ENCODE assay signal across 12 cellular contexts in the genomic region with DNA sequence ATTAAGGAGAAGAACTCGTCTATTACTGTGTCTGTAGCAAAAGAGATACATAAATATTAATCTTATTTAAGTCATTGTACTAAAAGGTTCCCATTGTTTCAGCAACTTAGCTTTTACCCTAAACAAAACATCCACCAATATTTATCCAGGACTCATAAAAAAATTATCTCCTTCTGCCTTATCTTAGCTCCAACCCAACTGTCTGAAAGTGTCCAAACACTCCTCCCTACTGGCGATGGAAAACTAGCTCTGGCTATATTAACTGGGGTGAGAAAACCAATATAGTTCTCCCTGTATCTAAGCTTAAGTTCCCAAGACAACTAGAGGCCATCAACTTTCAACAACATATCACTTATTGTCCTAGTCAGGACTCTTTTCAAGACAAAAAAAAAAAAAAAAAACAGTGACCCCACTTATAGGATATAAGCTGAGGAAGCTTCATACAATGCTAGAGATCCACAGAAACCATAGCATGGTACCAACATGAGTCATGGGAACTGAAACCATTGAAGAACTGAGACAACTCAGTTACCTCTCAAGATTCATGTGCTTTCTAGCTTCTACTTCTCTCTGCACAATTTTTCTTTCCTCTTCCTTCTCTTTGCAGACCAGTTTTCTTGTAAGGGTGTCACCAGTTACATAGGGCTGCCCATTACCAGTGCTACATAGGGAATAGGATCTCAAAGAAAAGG.
DNase-seq lines count a peak whose midpoint lies in the region; ATAC-seq, FAIRE-seq and TF ChIP-seq lines count a peak whose summit lies in the region.
"Had no signal": no experiment of that assay in that cellular context is flagged by ENCODE, and none has a peak within 500 bp of the region (broad histone marks: within the 10 kb centered on the region; RNA-seq: fewer than 3 reads in every experiment).

No MANE protein-coding gene starts in this region.

- no peak overlapping the region for H3K4me3 Mint-ChIP-seq in endodermal cell

- no peak for TF ChIP-seq CTCF in bronchial epithelial cell (IDR thresholded peaks at IDR 0.05; ENCODE audit: insufficient read depth, low read length, severe bottlenecking)
- no peak for TF ChIP-seq CTCF in endodermal cell (conservative IDR thresholded peaks at IDR 0.05)

- H3K9ac ChIP-seq in endodermal cell (ENCODE audit: extremely low read depth, low read length, poor library complexity, severe bottlenecking): no peak overlapping the region

- no peaks in the 10 kb centered on the region for H3K27me3 ChIP-seq in bronchial epithelial cell (ENCODE audit: control insufficient read depth, insufficient read depth, low read length)
- H3K27me3 ChIP-seq in endodermal cell (ENCODE audit: control insufficient read depth, insufficient read depth, low read length, poor library complexity, severe bottlenecking): no peaks in the 10 kb centered on the region
- H3K27me3 ChIP-seq in effector memory CD4-positive, alpha-beta T cell (replicated peaks; ENCODE audit: control insufficient read depth, insufficient read depth, low read length, poor library complexity, severe bottlenecking): no peaks in the 10 kb centered on the region
- H3K27me3 ChIP-seq: right lobe of liver had no signal

- intact Hi-C loops in cardiac septum (cut with DNase I): no loop called here

- H3K36me3 ChIP-seq in bronchial epithelial cell (ENCODE audit: control insufficient read depth, insufficient read depth, low read length) (no peaks in the 10 kb centered on the region), endodermal cell (ENCODE audit: control insufficient read depth, insufficient read depth, low read length) (no peaks in the 10 kb centered on the region)
- H3K36me3 ChIP-seq in effector memory CD4-positive, alpha-beta T cell (ENCODE audit: control insufficient read depth, insufficient read depth, low read length): no peaks in the 10 kb centered on the region
- H3K36me3 ChIP-seq: right lobe of liver had no signal

- no peaks in the 10 kb centered on the region for H3K4me1 Mint-ChIP-seq in endodermal cell

- H3K27ac ChIP-seq in endodermal cell (ENCODE audit: low read depth, low read length): no peak overlapping the region
- no peak overlapping the region for H3K27ac ChIP-seq in effector memory CD4-positive, alpha-beta T cell (ENCODE audit: insufficient read depth, low read length, poor library complexity, severe bottlenecking)
- H3K27ac ChIP-seq: right lobe of liver had no signal

- no peaks in the 10 kb centered on the region for H3K4me1 ChIP-seq in endodermal cell (ENCODE audit: control insufficient read depth, insufficient read depth, low read length)
- peaks cover 19% of the 10 kb centered on the region for H3K4me1 ChIP-seq in effector memory CD4-positive, alpha-beta T cell (ENCODE audit: control insufficient read depth, insufficient read depth, low read length, poor library complexity, severe bottlenecking)
- H3K4me1 ChIP-seq: right lobe of liver had no signal

- DNase-seq in bronchial epithelial cell (ENCODE audit: low read depth) (peak; percentile 61), endodermal cell (no peak), cardiac septum (ENCODE audit: low spot score) (no peak), NCI-H2081 treated with DMSO at 0.1 percent for 48 hours (lab: John Stamatoyannopoulos, UW) (no peak)
- DNase-seq in effector memory CD4-positive, alpha-beta T cell: no peak
- DNase-seq: activated gamma-delta T cell, glutamatergic neuron, NCI-H774, right lobe of liver had no signal

- no peaks in the 10 kb centered on the region for H3K9me3 Mint-ChIP-seq in endodermal cell

- no peak for FAIRE-seq in bronchial epithelial cell (lab: Jason Lieb, UNC)

- H3K36me3 Mint-ChIP-seq in endodermal cell (ENCODE audit: low read depth): no peaks in the 10 kb centered on the region

- ATAC-seq in GM18858 (IDR thresholded peaks at IDR 0.05; ENCODE audit: unreplicated experiment) (peak; percentile 80), GM21515 (IDR thresholded peaks at IDR 0.05; ENCODE audit: unreplicated experiment) (peak; percentile 86), HG03378 (IDR thresholded peaks at IDR 0.05; ENCODE audit: unreplicated experiment) (peak; percentile 87)
- ATAC-seq: right lobe of liver had no signal

- 97% methylated on average over 2 of the region's 2 CpGs; no CpG with 5 or more reads in 1 of the 2 experiments for WGBS in endodermal cell (ENCODE audit: insufficient coverage in 1 of 2, insufficient read length in 1 of 2), 2 experiments

- H3K4me3 ChIP-seq in bronchial epithelial cell (ENCODE audit: low read depth, low read length) (no peak overlapping the region), endodermal cell (ENCODE audit: low read length) (no peak overlapping the region)
- no peak overlapping the region for H3K4me3 ChIP-seq in effector memory CD4-positive, alpha-beta T cell (ENCODE audit: insufficient read depth, low read depth, low read length, poor library complexity, severe bottlenecking)
- H3K4me3 ChIP-seq: right lobe of liver had no signal

- H3K27ac Mint-ChIP-seq in endodermal cell: no peak overlapping the region

- no peaks in the 10 kb centered on the region for H3K9me3 ChIP-seq in endodermal cell (ENCODE audit: control insufficient read depth, low read length)
- H3K9me3 ChIP-seq in effector memory CD4-positive, alpha-beta T cell (ENCODE audit: control insufficient read depth, low read length): no peaks in the 10 kb centered on the region
- H3K9me3 ChIP-seq: right lobe of liver had no signal

- no peaks in the 10 kb centered on the region for H3K27me3 Mint-ChIP-seq in endodermal cell (ENCODE audit: insufficient read depth)
